In genomic region chr6:12260458-12261041, GRCh38 we compare ENCODE assay signal across 27 cellular contexts. TPM values are rescaled to one million over a fixed set of nuclear protein-coding genes. Genes with fewer than 3 reads are reported as not detected.
"Had no signal": no experiment of that assay in that cellular context is flagged by ENCODE, and none has a peak within 500 bp of the region (broad histone marks: within the 10 kb centered on the region; RNA-seq: fewer than 3 reads in every experiment).

No MANE protein-coding gene starts in this region.

- H3K9me3 Mint-ChIP-seq: activated naive CD4-positive, alpha-beta T cell treated with anti-CD3 and anti-CD28 coated beads, Interleukin-2, amount 50 U/mL, for 24 hours; WTC11 had no signal

- H3K4me3 ChIP-seq: breast epithelium had no signal

- H3K4me1 Mint-ChIP-seq: activated naive CD4-positive, alpha-beta T cell treated with anti-CD3 and anti-CD28 coated beads, Interleukin-2, amount 50 U/mL, for 24 hours; T-helper 17 cell had no signal

- H3K4me1 ChIP-seq: breast epithelium had no signal

- H3K36me3 ChIP-seq: breast epithelium had no signal

- H3K9me3 ChIP-seq: breast epithelium had no signal

- H3K27me3 ChIP-seq: breast epithelium had no signal

- H3K27ac Mint-ChIP-seq: activated CD8-positive, alpha-beta T cell treated with anti-CD3 and anti-CD28 coated beads, Interleukin-2, amount 10 ng/mL, durations not matched to agents 7 days and 5 days; activated naive CD4-positive, alpha-beta T cell treated with anti-CD3 and anti-CD28 coated beads, Interleukin-2, amount 50 U/mL, for 24 hours; T-helper 17 cell; WTC11 had no signal

- H3K4me3 Mint-ChIP-seq: activated CD8-positive, alpha-beta T cell treated with anti-CD3 and anti-CD28 coated beads, Interleukin-2, amount 10 ng/mL, durations not matched to agents 7 days and 5 days; activated naive CD4-positive, alpha-beta T cell treated with anti-CD3 and anti-CD28 coated beads, Interleukin-2, amount 50 U/mL, for 24 hours; T-helper 17 cell; WTC11 had no signal

- H3K27ac ChIP-seq: breast epithelium had no signal

- H3K27me3 Mint-ChIP-seq: activated naive CD4-positive, alpha-beta T cell treated with anti-CD3 and anti-CD28 coated beads, Interleukin-2, amount 50 U/mL, for 24 hours had no signal

- H3K36me3 Mint-ChIP-seq: activated naive CD4-positive, alpha-beta T cell treated with anti-CD3 and anti-CD28 coated beads, Interleukin-2, amount 50 U/mL, for 24 hours; WTC11 had no signal

- DNase-seq: activated CD4-positive, alpha-beta T cell treated with anti-CD3 and anti-CD28 coated beads for 48 hours; activated CD4-positive, alpha-beta T cell treated with anti-CD3 and anti-CD28 coated beads, Interleukin-2, amount 50 U/mL, for 4 hours; activated CD4-positive, CD25-positive, alpha-beta regulatory T cell treated with anti-CD3 and anti-CD28 coated beads, Interleukin-2, amount 50 U/mL, for 72 hours; activated CD8-positive, alpha-beta memory T cell treated with anti-CD3 and anti-CD28 coated beads, Interleukin-2, amount 50 U/mL, for 48 hours; activated CD8-positive, alpha-beta T cell treated with anti-CD3 and anti-CD28 coated beads, Interleukin-2, amount 10 ng/mL, durations not matched to agents 7 days and 5 days; activated naive CD4-positive, alpha-beta T cell; activated T-cell treated with anti-CD3 and anti-CD28 coated beads, Interleukin-2, amount 50 U/mL, for 1 hour; aorta; caudate nucleus; Kasumi-1; KBM-7; NCI-H1092; NCI-H1417 treated with DMSO at 0.1 percent for 48 hours; NCI-H1694; NCI-H2029; NCI-H2107; NCI-H345; NCI-H510A; NCI-H526 treated with DMSO at 0.1 percent for 48 hours; NCI-H82; SHP77 treated with DMSO at 0.1 percent for 48 hours; T-helper 17 cell; T-helper 9 cell had no signal

RNA-seq across cellular contexts. Expression of gene EDN1, which starts 29.6 kb away (rescaled TPM):
- total RNA-seq: activated CD8-positive, alpha-beta T cell treated with anti-CD3 and anti-CD28 coated beads, Interleukin-2, amount 10 ng/mL, durations not matched to agents 7 days and 5 days; SK-MEL-5 had no signal
